In genomic region chr1:234926252-234926573, GRCh38 we compare ENCODE assay signal across 9 cellular contexts.
DNase-seq lines count a peak whose midpoint lies in the region; ATAC-seq, FAIRE-seq and TF ChIP-seq lines count a peak whose summit lies in the region.
"Had no signal": no experiment of that assay in that cellular context is flagged by ENCODE, and none has a peak within 500 bp of the region (broad histone marks: within the 10 kb centered on the region; RNA-seq: fewer than 3 reads in every experiment).

No MANE protein-coding gene starts in this region.

- no peak for TF ChIP-seq POLR2A in A549 (IDR thresholded peaks at IDR 0.05; ENCODE audit: low read length)

- TF ChIP-seq CTCF in A549 (IDR thresholded peaks at IDR 0.05): no peak
- TF ChIP-seq CTCF in astrocyte of the cerebellum (IDR thresholded peaks at IDR 0.05; ENCODE audit: low read depth, low read length, missing control alignments): no peak

- H3K4me1 ChIP-seq in A549: peaks cover 25% of the 10 kb centered on the region
- peaks cover 10 to 21% of the 10 kb centered on the region in 2 donors for H3K4me1 ChIP-seq in muscle layer of duodenum (ENCODE audit: control insufficient read depth in 1 of 2, insufficient read depth in 2 of 2, low read length in 2 of 2)
- peaks cover 3% of the 10 kb centered on the region; the same call in 1 of the 2 replicates for H3K4me1 ChIP-seq in SJCRH30

- no peak for DNase-seq in A549 (ENCODE audit: low read depth in 1 of 2, low spot score in 1 of 2)
- peak; percentile 18 for DNase-seq in astrocyte of the cerebellum (ENCODE audit: low read depth)
- DNase-seq in SJCRH30: no peak
- DNase-seq in GM03348 (ENCODE audit: low spot score): no peak
- no peak for DNase-seq in stimulated activated CD4-positive, alpha-beta T cell treated with anti-CD3 and anti-CD28 coated beads, Interleukin-4, amount 100 ng/mL, for 1 hour
- DNase-seq: mucosa of descending colon had no signal

- no peak for TF ChIP-seq EP300 in A549 (IDR thresholded peaks at IDR 0.05)

- ATAC-seq in A549: peak in 1 of 2 experiments; percentile 7; a peak in 2 of 6 replicates
- peak; percentile 17 for ATAC-seq in HG02970 (IDR thresholded peaks at IDR 0.05; ENCODE audit: low FRiP score, unreplicated experiment)
- no peak for ATAC-seq in HG03521 (IDR thresholded peaks at IDR 0.05; ENCODE audit: unreplicated experiment)

- TF ChIP-seq RAD21 in A549 (conservative IDR thresholded peaks at IDR 0.05 in 1 of 2, IDR thresholded peaks at IDR 0.05 in 1 of 2): no peak

- no peak overlapping the region for H3K4me3 ChIP-seq in A549
- no peak overlapping the region for H3K4me3 ChIP-seq in astrocyte of the cerebellum (ENCODE audit: low read depth, low read length)
- H3K4me3 ChIP-seq in muscle layer of duodenum (ENCODE audit: low read depth in 1 of 2, low read length in 2 of 2): no peak overlapping the region
- H3K4me3 ChIP-seq in SJCRH30: no peak overlapping the region
- H3K4me3 ChIP-seq: mucosa of descending colon had no signal

- CTCF ChIA-PET in A549 (lab: Yijun Ruan, JAX): interaction anchor here (0.6 to 3.5 kb wide), 9 partner anchors 29 to 314 kb away, joined by 3 to 15 read pairs (median 3); no protein-coding TSS in a partner anchor

- H3K9me3 ChIP-seq in A549 (no peaks in the 10 kb centered on the region), muscle layer of duodenum (ENCODE audit: control insufficient read depth in 1 of 2, low read length in 2 of 2) (no peaks in the 10 kb centered on the region), SJCRH30 (replicated peaks) (no peaks in the 10 kb centered on the region)
- H3K9me3 ChIP-seq: mucosa of descending colon had no signal

- H3K27me3 ChIP-seq in muscle layer of duodenum (ENCODE audit: low read depth, low read length) (no peaks in the 10 kb centered on the region), SJCRH30 (no peaks in the 10 kb centered on the region)

- 55% methylated on average over 4 of the region's 4 CpGs for WGBS in A549 (ENCODE audit: missing lambda C conversion rate)

- in situ Hi-C loops in astrocyte of the cerebellum (cut with HindIII; ENCODE audit: low sequenced_read_pairs): no loop called here

- no peaks in the 10 kb centered on the region for H3K36me3 ChIP-seq in muscle layer of duodenum (ENCODE audit: control insufficient read depth in 1 of 2, insufficient read depth in 2 of 2, low read length in 2 of 2)
- no peaks in the 10 kb centered on the region for H3K36me3 ChIP-seq in SJCRH30

- no peak for FAIRE-seq in A549 (lab: Jason Lieb, UNC)

- peak overlapping the region; percentile 53 for H3K4me2 ChIP-seq in A549

- POLR2A ChIA-PET in A549 (lab: Yijun Ruan, JAX): interaction anchor here (0.7 to 1.9 kb wide), 9 partner anchors 31 to 718 kb away, joined by 3 to 30 read pairs (median 6); partner anchors contain the start of gene IRF2BP2

- H3K27ac ChIP-seq in A549 (peak overlapping the region; percentile 72 to 84), muscle layer of duodenum (ENCODE audit: low read length) (peak overlapping the region; percentile 64), SJCRH30 (no peak overlapping the region)

TF ChIP-seq in A549, 52 proteins besides CTCF, POLR2A, EP300 and RAD21:
- TF ChIP-seq SREBF2 (IDR thresholded peaks at IDR 0.05) (no peak), CEBPB (IDR thresholded peaks at IDR 0.05) (no peak), TFCP2L1 (CRISPR knock-in tag; IDR thresholded peaks at IDR 0.05) (no peak), E2F6 (IDR thresholded peaks at IDR 0.05; ENCODE audit: borderline replicate concordance, low read depth) (no peak)
TF ChIP-seq in A549: peak in this region for 0.
